In genomic region chr7:28383949-28384348, GRCh38 we compare ENCODE assay signal across 24 cellular contexts. TPM values are rescaled to one million over a fixed set of nuclear protein-coding genes. Genes with fewer than 3 reads are reported as not detected.
"Had no signal": no experiment of that assay in that cellular context is flagged by ENCODE, and none has a peak within 500 bp of the region (broad histone marks: within the 10 kb centered on the region; RNA-seq: fewer than 3 reads in every experiment).

No MANE protein-coding gene starts in this region.

- H3K27ac ChIP-seq: body of pancreas, colonic mucosa, epithelial cell of prostate, foreskin keratinocyte, left lung, right atrium auricular region had no signal

- H3K9me3 ChIP-seq: body of pancreas, colonic mucosa, left lung, right atrium auricular region had no signal

- H3K9me3 Mint-ChIP-seq: activated CD4-positive, alpha-beta T cell treated with anti-CD3 and anti-CD28 coated beads, Interleukin-2, amount 10 ng/mL, durations not matched to agents 24 days and 14 days; activated CD8-positive, alpha-beta T cell treated with anti-CD3 and anti-CD28 coated beads for 36 hours; activated naive CD4-positive, alpha-beta T cell treated with anti-CD3 and anti-CD28 coated beads for 36 hours; activated T-cell treated with anti-CD3 and anti-CD28 coated beads, Interleukin-2, amount 50 U/mL, for 24 hours; activated T-helper 2 cell treated with anti-CD3 and anti-CD28 coated beads, Interferon-gamma antibody, Interleukin-2, Interleukin-4, amounts not matched to agents 10 μg/mL and 5 μg/mL and 100 μg/mL, durations not matched to agents 14 hours and 24 hours and 36 hours; endodermal cell had no signal

- H3K36me3 ChIP-seq: colonic mucosa, left lung, right atrium auricular region had no signal

- H3K4me3 ChIP-seq: body of pancreas, colonic mucosa, left lung, right atrium auricular region had no signal

- H3K27me3 ChIP-seq: body of pancreas, colonic mucosa, right atrium auricular region had no signal

- H3K27ac Mint-ChIP-seq: activated CD4-positive, alpha-beta T cell treated with anti-CD3 and anti-CD28 coated beads, Interleukin-2, amount 10 ng/mL, durations not matched to agents 24 days and 14 days; activated CD8-positive, alpha-beta T cell treated with anti-CD3 and anti-CD28 coated beads for 36 hours; activated naive CD4-positive, alpha-beta T cell treated with anti-CD3 and anti-CD28 coated beads for 36 hours; activated T-cell treated with anti-CD3 and anti-CD28 coated beads, Interleukin-2, amount 50 U/mL, for 24 hours; activated T-helper 2 cell treated with anti-CD3 and anti-CD28 coated beads, Interferon-gamma antibody, Interleukin-2, Interleukin-4, amounts not matched to agents 10 μg/mL and 5 μg/mL and 100 μg/mL, durations not matched to agents 14 hours and 24 hours and 36 hours; endodermal cell; nephron progenitor cell; progenitor cell of endocrine pancreas had no signal

- H3K4me3 Mint-ChIP-seq: activated CD4-positive, alpha-beta T cell treated with anti-CD3 and anti-CD28 coated beads, Interleukin-2, amount 10 ng/mL, durations not matched to agents 24 days and 14 days; activated CD8-positive, alpha-beta T cell treated with anti-CD3 and anti-CD28 coated beads for 36 hours; activated naive CD4-positive, alpha-beta T cell treated with anti-CD3 and anti-CD28 coated beads for 36 hours; activated T-cell treated with anti-CD3 and anti-CD28 coated beads, Interleukin-2, amount 50 U/mL, for 24 hours; endodermal cell; nephron progenitor cell had no signal

- ATAC-seq: activated CD8-positive, alpha-beta T cell treated with anti-CD3 and anti-CD28 coated beads for 36 hours; body of pancreas; foreskin keratinocyte; left lung had no signal

- H3K4me1 Mint-ChIP-seq: activated CD4-positive, alpha-beta T cell treated with anti-CD3 and anti-CD28 coated beads, Interleukin-2, amount 10 ng/mL, durations not matched to agents 24 days and 14 days had no signal

- DNase-seq: activated CD4-positive, alpha-beta T cell treated with anti-CD3 and anti-CD28 coated beads, Interleukin-2, amount 10 ng/mL, durations not matched to agents 24 days and 14 days; activated CD8-positive, alpha-beta T cell treated with anti-CD3 and anti-CD28 coated beads for 36 hours; activated naive CD4-positive, alpha-beta T cell treated with anti-CD3 and anti-CD28 coated beads for 36 hours; activated T-cell treated with anti-CD3 and anti-CD28 coated beads, Interleukin-2, amount 50 U/mL, for 24 hours; body of pancreas; central memory CD4-positive, alpha-beta T cell; colonic mucosa; endodermal cell; foreskin keratinocyte; hypothalamus; islet precursor cell; left lung; mammary epithelial cell; midbrain; nephron progenitor cell; occipital lobe; stimulated activated CD4-positive, alpha-beta T cell treated with anti-CD3 and anti-CD28 coated beads, Interleukin-12 subunit alpha, Interleukin-12 subunit beta, amount 100 ng/mL, for 4 hours; stimulated activated CD4-positive, alpha-beta T cell treated with anti-CD3 and anti-CD28 coated beads, Interleukin-1b, Interleukin-23, amount 100 ng/mL, for 48 hours; stimulated activated CD8-positive, alpha-beta memory T cell treated with anti-CD3 and anti-CD28 coated beads, Interleukin-4, amount 100 ng/mL, for 48 hours; stimulated activated naive CD4-positive, alpha-beta T cell had no signal

- H3K4me1 ChIP-seq: colonic mucosa, foreskin keratinocyte, left lung, right atrium auricular region had no signal

RNA-seq across cellular contexts. Expression of gene CREB5, which starts 28.4 kb away (rescaled TPM):
- total RNA-seq: activated CD4-positive, alpha-beta T cell treated with anti-CD3 and anti-CD28 coated beads, Interleukin-2, amount 10 ng/mL, durations not matched to agents 24 days and 14 days; activated T-helper 2 cell treated with anti-CD3 and anti-CD28 coated beads, Interferon-gamma antibody, Interleukin-2, Interleukin-4, amounts not matched to agents 10 μg/mL and 5 μg/mL and 100 μg/mL, durations not matched to agents 14 hours and 24 hours and 36 hours had no signal
